Comparison of ENCODE assay signal across 15 cellular contexts in genomic region chr22:43777204-43777671, GRCh38. TPM values are rescaled to one million over a fixed set of nuclear protein-coding genes. Genes with fewer than 3 reads are reported as not detected.
A peak's percentile ranks its signal among the peaks of the same experiment; 100 is the strongest.
DNase-seq lines count a peak whose midpoint lies in the region; ATAC-seq and TF ChIP-seq lines count a peak whose summit lies in the region.
"Had no signal": no experiment of that assay in that cellular context is flagged by ENCODE, and none has a peak within 500 bp of the region (broad histone marks: within the 10 kb centered on the region; RNA-seq: fewer than 3 reads in every experiment).

No MANE protein-coding gene starts in this region.

- H3K36me3 ChIP-seq in BJ (ENCODE audit: control insufficient read depth, insufficient read depth, low read length) (no peaks in the 10 kb centered on the region), mesendoderm (ENCODE audit: control insufficient read depth, insufficient read depth, low read length) (no peaks in the 10 kb centered on the region)

- POLR2A ChIA-PET in BJ (lab: Charles Lee), result interaction anchor here (0.6 kb wide), 1 partner anchor 35 kb away, joined by 8 read pairs; the partner anchor contains the start of gene EFCAB6
- POLR2A ChIA-PET in T-cell (lab: Charles Lee), result no interaction called here

- H3K56ac ChIP-seq in mesendoderm (ENCODE audit: low read length), result no peak overlapping the region

- CTCF ChIA-PET in BJ (lab: Yijun Ruan, JAX), result no interaction called here
- CTCF ChIA-PET in T-cell (lab: Charles Lee), result interaction anchor here in 1 of 2 donors (0.6 kb wide), 1 partner anchor 17 kb away, joined by 6 read pairs; no protein-coding TSS in a partner anchor

- H3K36me3 Mint-ChIP-seq in endothelial cell (ENCODE audit: low read depth, unreplicated experiment) (no peaks in the 10 kb centered on the region), T-cell (no peaks in the 10 kb centered on the region)

- H3K9me3 Mint-ChIP-seq in endothelial cell (ENCODE audit: unreplicated experiment), result no peaks in the 10 kb centered on the region
- no peaks in the 10 kb centered on the region for H3K9me3 Mint-ChIP-seq in T-cell
- H3K9me3 Mint-ChIP-seq: GM23338 had no signal

- no peak overlapping the region for H4K8ac ChIP-seq in mesendoderm (ENCODE audit: low read depth, low read length)

- TF ChIP-seq CTCF in BJ (IDR thresholded peaks at IDR 0.05; ENCODE audit: insufficient read depth, low read depth, low read length), result no peak
- TF ChIP-seq CTCF in endothelial cell (IDR thresholded peaks at IDR 0.05; ENCODE audit: unreplicated experiment), result no peak

- H3K27ac Mint-ChIP-seq in endothelial cell (ENCODE audit: unreplicated experiment) (no peak overlapping the region), T-cell (no peak overlapping the region)
- H3K27ac Mint-ChIP-seq: GM23338 had no signal

- no peak overlapping the region for H3K9ac ChIP-seq in mesendoderm (ENCODE audit: low read length)

- H3K4me3 ChIP-seq in BJ (ENCODE audit: low read depth, low read length) (no peak overlapping the region), mesendoderm (ENCODE audit: low read length) (no peak overlapping the region)
- H3K4me3 ChIP-seq: coronary artery, GM23338 had no signal

- H2BK5ac ChIP-seq in mesendoderm (ENCODE audit: low read length), result no peak overlapping the region

- H3K18ac ChIP-seq in mesendoderm (ENCODE audit: low read length), result no peak overlapping the region

- H3K4me2 ChIP-seq in mesendoderm (ENCODE audit: low read length), result no peak overlapping the region
- H3K4me2 ChIP-seq: GM23338 had no signal

- H3K27me3 Mint-ChIP-seq in endothelial cell (ENCODE audit: unreplicated experiment) (peaks cover 4% of the 10 kb centered on the region), T-cell (peaks cover 8 to 10% of the 10 kb centered on the region in 2 donors)

- H2BK120ac ChIP-seq in mesendoderm (ENCODE audit: low read depth, low read length), result no peak overlapping the region

- ATAC-seq in T-cell (replicated peaks in 1 of 4), result no peak
- ATAC-seq: GM23338, sciatic nerve had no signal

- H3K23ac ChIP-seq in mesendoderm (ENCODE audit: low read length), result no peak overlapping the region

- H3K27me3 ChIP-seq in BJ (ENCODE audit: control insufficient read depth, insufficient read depth, low read length), result no peaks in the 10 kb centered on the region
- no peaks in the 10 kb centered on the region for H3K27me3 ChIP-seq in mesendoderm (ENCODE audit: insufficient read depth, low read length, poor library complexity)

- no peak overlapping the region for H2AK5ac ChIP-seq in mesendoderm (ENCODE audit: low read length)

- no peak overlapping the region for H3K4ac ChIP-seq in mesendoderm (ENCODE audit: low read depth, low read length)

- H3K4me1 ChIP-seq in mesendoderm (ENCODE audit: control insufficient read depth, low read depth, low read length), result no peaks in the 10 kb centered on the region

- no peak overlapping the region for H3K27ac ChIP-seq in mesendoderm (ENCODE audit: low read depth, low read length)
- H3K27ac ChIP-seq: coronary artery, HL-60 had no signal

- DNase-seq in BJ (ENCODE audit: low read depth) (peak; percentile 71), MV-4-11 (lab: John Stamatoyannopoulos, UW) (peak; percentile 22), endothelial cell (ENCODE audit: low spot score) (peak; percentile 16), mesendoderm (peak; percentile 5), NCI-H2107 (lab: John Stamatoyannopoulos, UW) (no peak), KG1 (lab: John Stamatoyannopoulos, UW) (no peak), T-cell (no peak)
- DNase-seq in effector CD4-positive, alpha-beta T cell, result no peak
- DNase-seq: activated T-cell treated with anti-CD3 and anti-CD28 coated beads, Interleukin-2, amount 50 U/mL, for 1 hour; NCI-H446 had no signal

- H3K79me1 ChIP-seq in mesendoderm (ENCODE audit: low read length), result no peaks in the 10 kb centered on the region

- peaks cover 8% of the 10 kb centered on the region for H3K4me1 Mint-ChIP-seq in endothelial cell (ENCODE audit: unreplicated experiment)
- no peaks in the 10 kb centered on the region for H3K4me1 Mint-ChIP-seq in T-cell
- H3K4me1 Mint-ChIP-seq: GM23338 had no signal

- H3K4me3 Mint-ChIP-seq in endothelial cell (ENCODE audit: unreplicated experiment) (no peak overlapping the region), T-cell (no peak overlapping the region)
- H3K4me3 Mint-ChIP-seq: GM23338 had no signal

- H4K5ac ChIP-seq in mesendoderm (ENCODE audit: low read length), result no peak overlapping the region

- WGBS in mesendoderm (ENCODE audit: extremely low coverage, insufficient coverage, low lambda C conversion rate), result no CpG with 5 or more reads among the region's 13 CpGs

- no peak overlapping the region for H2BK15ac ChIP-seq in mesendoderm (replicated peaks; ENCODE audit: low read depth)

- no peaks in the 10 kb centered on the region for H3K79me2 ChIP-seq in mesendoderm (ENCODE audit: control insufficient read depth, insufficient read depth, low read length)

RNA-seq across cellular contexts. Expression of gene EFCAB6, which starts 34.9 kb away (rescaled TPM):
- polyA plus RNA-seq in BJ (2011; rRNA removed), result 0.75 and 1.4 TPM in 2 replicates
- 0.52 and 0.67 TPM in 2 replicates for polyA minus RNA-seq in BJ (2011; rRNA and poly(A)+ RNA removed)
- total RNA-seq in endothelial cell (ENCODE audit: unreplicated experiment), result 0.69 TPM
- polyA plus RNA-seq in mesendoderm (2013, experiment 1 of 2), result 0.38 TPM
- 0.56 TPM for polyA plus RNA-seq in mesendoderm (2013, experiment 2 of 2)
- total RNA-seq in T-cell, result under 1 TPM; 0.26 to 0.89 (median 0.53) TPM
- total RNA-seq: T-helper 1 cell treated with Interleukin-12 subunit alpha and Interleukin-12 subunit beta and Interleukin-4 antibody, amounts not matched to agents 30 ng/mL and 1 ng/mL, for 36 hours had no signal

Comparison
In these comparisons a context has a peak if more than half of its experiments do, and no peak if none do; other contexts are left out.
1. DNase-seq: peak in BJ (single experiment), MV-4-11 (single experiment), endothelial cell (single experiment) and mesendoderm (single experiment); none in effector CD4-positive, alpha-beta T cell (single experiment), NCI-H2107 (single experiment), KG1 (single experiment) and T-cell (0 of 34).